Comparison of ENCODE assay signal across 24 cellular contexts in genomic region chr6:165880721-165881120, GRCh38.
"Had no signal": no experiment of that assay in that cellular context is flagged by ENCODE, and none has a peak within 500 bp of the region (broad histone marks: within the 10 kb centered on the region; RNA-seq: fewer than 3 reads in every experiment).

No MANE protein-coding gene starts in this region.

- H3K4me3 ChIP-seq: cardiac muscle cell, coronary artery, dorsolateral prefrontal cortex, left lung, lower lobe of right lung, neural progenitor cell, testis, transverse colon had no signal

- H3K4me1 ChIP-seq: left lung, lower lobe of right lung, neural progenitor cell, testis had no signal

- H3K9ac ChIP-seq: neural progenitor cell had no signal

- H3K36me3 ChIP-seq: cardiac muscle cell, left lung, lower lobe of right lung, neural progenitor cell, transverse colon had no signal

- H2AFZ ChIP-seq: neural progenitor cell had no signal

- H3K27ac ChIP-seq: cardiac muscle cell, coronary artery, dorsolateral prefrontal cortex, left lung, lower lobe of right lung, neural progenitor cell, testis, VCaP had no signal

- DNase-seq: activated CD4-positive, alpha-beta T cell treated with anti-CD3 and anti-CD28 coated beads for 4 hours; activated CD4-positive, alpha-beta T cell treated with anti-CD3 and anti-CD28 coated beads, Interleukin-2, amount 50 U/mL, for 48 hours; activated CD8-positive, alpha-beta memory T cell treated with anti-CD3 and anti-CD28 coated beads for 24 hours; activated effector memory CD4-positive, alpha-beta T cell treated with Interleukin-2 at 50 U/mL for 16 hours; activated naive CD4-positive, alpha-beta T cell treated with Interleukin-2 at 50 U/mL for 16 hours; anterior cingulate cortex; dorsolateral prefrontal cortex; effector memory CD4-positive, alpha-beta T cell; foreskin melanocyte; kidney glomerular epithelial cell; left lung; lower lobe of right lung; mesenchymal stem cell; natural killer cell; occipital lobe; right cardiac atrium; stimulated activated CD4-positive, alpha-beta T cell treated with anti-CD3 and anti-CD28 coated beads, Interleukin-2, amount 100 ng/mL, for 48 hours; stimulated activated naive CD4-positive, alpha-beta T cell treated with Interleukin-2 at 50 U/mL for 16 hours; testis; transverse colon had no signal

- H3K27me3 ChIP-seq: cardiac muscle cell, neural progenitor cell, testis, transverse colon had no signal

- ATAC-seq: left lung, lower lobe of right lung, natural killer cell, right cardiac atrium had no signal

- H3K4me2 ChIP-seq: neural progenitor cell had no signal

- H3K9me3 ChIP-seq: left lung, lower lobe of right lung, testis, transverse colon had no signal
